Comparison of ENCODE assay signal across 9 cellular contexts in the genomic region with DNA sequence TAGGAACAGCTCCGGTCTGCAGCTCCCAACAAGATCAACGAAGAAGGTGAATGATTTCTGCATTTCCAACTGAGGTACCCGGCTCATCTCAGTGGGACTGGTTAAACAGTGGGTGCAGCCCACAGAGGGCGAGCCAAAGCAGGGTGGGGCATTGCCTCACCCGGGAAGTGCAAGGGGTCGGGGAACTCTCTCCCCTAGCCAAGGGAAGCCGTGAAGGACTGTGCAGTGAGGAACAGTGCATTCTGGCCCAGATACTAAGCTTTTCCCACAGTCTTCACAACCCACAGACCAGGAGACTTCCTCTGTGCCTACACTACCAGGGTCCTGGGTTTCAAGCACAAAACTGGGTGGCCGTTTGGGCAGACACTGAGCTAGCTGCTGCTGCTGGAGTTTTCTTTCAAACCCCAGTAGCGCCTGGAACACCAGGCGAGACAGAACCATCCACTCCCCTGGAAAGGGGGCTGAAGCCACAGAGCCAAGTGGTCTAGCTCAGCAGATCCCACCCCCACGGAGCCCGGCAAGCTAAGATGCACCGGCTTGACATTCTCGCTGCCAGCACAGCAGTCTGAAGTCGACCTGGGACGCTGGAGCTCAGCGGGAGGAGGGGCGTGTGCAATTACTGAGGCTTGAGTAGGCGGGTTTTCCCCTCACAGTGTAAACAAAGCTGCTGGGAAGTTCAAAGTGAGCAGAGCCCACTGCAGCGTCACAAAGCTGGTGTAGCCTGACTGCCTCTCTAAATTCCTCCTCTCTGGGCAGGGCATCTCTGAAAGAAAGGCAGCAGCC.
A peak's percentile ranks its signal among the peaks of the same experiment; 100 is the strongest.
DNase-seq lines count a peak whose midpoint lies in the region; ATAC-seq, FAIRE-seq and TF ChIP-seq lines count a peak whose summit lies in the region.
"Had no signal": no experiment of that assay in that cellular context is flagged by ENCODE, and none has a peak within 500 bp of the region (broad histone marks: within the 10 kb centered on the region; RNA-seq: fewer than 3 reads in every experiment).

No MANE protein-coding gene starts in this region.

- no peak overlapping the region for H2BK120ac ChIP-seq in H9 (ENCODE audit: low read depth, low read length, poor library complexity, severe bottlenecking)

- H2BK15ac ChIP-seq in H9 (ENCODE audit: low read depth, low read length), result no peak overlapping the region

- peak overlapping the region; percentile 57 to 85; a peak in 5 of 6 replicates for H3K27ac ChIP-seq in A549
- H3K27ac ChIP-seq in H9 (ENCODE audit: insufficient read length, low read depth, low read length), result no peak overlapping the region
- H3K27ac ChIP-seq: heart left ventricle had no signal

- no peak overlapping the region for H2AFZ ChIP-seq in H9 (ENCODE audit: low read length)

- no peaks in the 10 kb centered on the region for H3K27me3 ChIP-seq in H9 (ENCODE audit: insufficient read depth, low read length)
- H3K27me3 ChIP-seq: heart left ventricle had no signal

- peak; percentile 33 to 83 for DNase-seq in A549 (ENCODE audit: low read depth in 1 of 2, low spot score in 1 of 2)
- DNase-seq in H9, result peak; percentile 81
- DNase-seq in activated T-cell treated with anti-CD3 and anti-CD28 coated beads, Interleukin-2, amount 50 U/mL, for 72 hours, result peak; percentile 14 to 16
- DNase-seq in left colon, result peak; percentile 23 to 37
- DNase-seq in epidermal melanocyte (ENCODE audit: insufficient read length, low spot score), result no peak

- peak overlapping the region in 2 of 3 experiments; percentile 83 to 92; a peak in 4 of 7 replicates for H3K27ac Mint-ChIP-seq in H9
- H3K27ac Mint-ChIP-seq in activated T-cell treated with anti-CD3 and anti-CD28 coated beads, Interleukin-2, amount 50 U/mL, for 72 hours, result no peak overlapping the region

- H4K5ac ChIP-seq in H9 (ENCODE audit: insufficient read length, low read depth, low read length), result no peak overlapping the region

- no peak overlapping the region; the same call in 1 of the 2 replicates for H3K14ac ChIP-seq in H9 (ENCODE audit: insufficient read depth, low read length)

- H3K9me3 ChIP-seq in A549 (no peaks in the 10 kb centered on the region), H9 (ENCODE audit: control insufficient read depth, low read depth, low read length) (no peaks in the 10 kb centered on the region)
- H3K9me3 ChIP-seq: heart left ventricle had no signal

- POLR2A ChIA-PET in A549 (lab: Yijun Ruan, JAX), result no interaction called here

- intact Hi-C loops in left colon (cut with DNase I, micrococcal nuclease), result no loop called here

- H2BK5ac ChIP-seq in H9 (ENCODE audit: insufficient read length, low read length), result no peak overlapping the region

- H3K4me3 ChIP-seq in A549, result peak overlapping the region; percentile 25; the same call in 1 of the 3 replicates
- H3K4me3 ChIP-seq: heart left ventricle had no signal

- TF ChIP-seq EP300 in A549 (IDR thresholded peaks at IDR 0.05), result no peak

- no peaks in the 10 kb centered on the region for H3K23me2 ChIP-seq in H9 (ENCODE audit: insufficient read length, low read depth, low read length, poor library complexity, severe bottlenecking)

- H3K4me1 Mint-ChIP-seq in H9, result peaks cover 27 to 31% of the 10 kb centered on the region in 2 experiments
- H3K4me1 Mint-ChIP-seq in activated T-cell treated with anti-CD3 and anti-CD28 coated beads, Interleukin-2, amount 50 U/mL, for 72 hours (ENCODE audit: low read depth), result peaks cover 20% of the 10 kb centered on the region

- CTCF ChIA-PET in A549 (lab: Yijun Ruan, JAX), result interaction anchor here (0.6 to 1.0 kb wide), 2 partner anchors 16 to 22 kb away, joined by 3 read pairs; no protein-coding TSS in a partner anchor

- no peak overlapping the region for H3K18ac ChIP-seq in H9 (ENCODE audit: insufficient read length, low read depth, low read length)

- H4K91ac ChIP-seq in H9 (ENCODE audit: insufficient read length, low read depth, low read length), result no peak overlapping the region

- no peak overlapping the region for H3T11ph ChIP-seq in H9 (ENCODE audit: low read length)

- H3K4me1 ChIP-seq in A549, result peaks cover 34% of the 10 kb centered on the region
- no peaks in the 10 kb centered on the region for H3K4me1 ChIP-seq in H9 (ENCODE audit: insufficient read depth, low read length)

- H3K4me2 ChIP-seq in A549 (peak overlapping the region; percentile 91), H9 (ENCODE audit: insufficient read depth, insufficient read length, low read length) (no peak overlapping the region)

- TF ChIP-seq CTCF in A549 (IDR thresholded peaks at IDR 0.05) (no peak), H9 (conservative IDR thresholded peaks at IDR 0.05) (no peak)

- H3K4ac ChIP-seq in H9 (ENCODE audit: low read depth, low read length), result no peak overlapping the region

- H3K9ac ChIP-seq in H9 (ENCODE audit: extremely low read depth, insufficient read length, low read length), result no peak overlapping the region

- ATAC-seq in A549 (peak; percentile 97 to 99), left colon (peak; percentile 83), HG03342 (IDR thresholded peaks at IDR 0.05; ENCODE audit: unreplicated experiment) (no peak), GM21619 (IDR thresholded peaks at IDR 0.05; ENCODE audit: unreplicated experiment) (no peak), GM18873 (IDR thresholded peaks at IDR 0.05; ENCODE audit: low FRiP score, unreplicated experiment) (no peak)
- peak; percentile 53 to 58 for ATAC-seq in activated T-cell treated with anti-CD3 and anti-CD28 coated beads, Interleukin-2, amount 50 U/mL, for 72 hours (replicated peaks in 1 of 2)
- ATAC-seq: heart left ventricle had no signal

- no peaks in the 10 kb centered on the region for H3K79me2 ChIP-seq in H9 (ENCODE audit: insufficient read depth, low read length)

- peak overlapping the region in 1 of 2 experiments; percentile 58; a peak in 1 of 5 replicates for H3K4me3 Mint-ChIP-seq in H9
- H3K4me3 Mint-ChIP-seq in activated T-cell treated with anti-CD3 and anti-CD28 coated beads, Interleukin-2, amount 50 U/mL, for 72 hours, result no peak overlapping the region

- peaks cover 10 to 75% of the 10 kb centered on the region in 2 experiments for H3K9me3 Mint-ChIP-seq in H9
- peaks cover 0 to 1% of the 10 kb centered on the region in 2 donors for H3K9me3 Mint-ChIP-seq in activated T-cell treated with anti-CD3 and anti-CD28 coated beads, Interleukin-2, amount 50 U/mL, for 72 hours

- TF ChIP-seq POLR2A in A549 (IDR thresholded peaks at IDR 0.05; ENCODE audit: low read length), result no peak

- no peak overlapping the region for H2AK5ac ChIP-seq in H9 (ENCODE audit: insufficient read length, low read length)

- no peak for FAIRE-seq in A549 (lab: Jason Lieb, UNC)

- H4K20me1 ChIP-seq in H9 (ENCODE audit: control insufficient read depth, insufficient read depth, insufficient read length), result no peaks in the 10 kb centered on the region

- no peaks in the 10 kb centered on the region for H3K27me3 Mint-ChIP-seq in H9 (ENCODE audit: low read depth)
- H3K27me3 Mint-ChIP-seq in activated T-cell treated with anti-CD3 and anti-CD28 coated beads, Interleukin-2, amount 50 U/mL, for 72 hours (ENCODE audit: low read depth), result peaks cover 8% of the 10 kb centered on the region

- no peak for TF ChIP-seq RAD21 in A549 (conservative IDR thresholded peaks at IDR 0.05 in 1 of 2, IDR thresholded peaks at IDR 0.05 in 1 of 2)

- peaks cover 3% of the 10 kb centered on the region for H3K79me1 ChIP-seq in H9 (ENCODE audit: insufficient read depth, low read depth, low read length, poor library complexity, severe bottlenecking)

- peaks cover 3 to 18% (median 4%) of the 10 kb centered on the region in 3 experiments; a peak in 3 of 7 replicates for H3K36me3 Mint-ChIP-seq in H9 (ENCODE audit: insufficient read depth in 1 of 3, low read depth in 3 of 3)
- H3K36me3 Mint-ChIP-seq in activated T-cell treated with anti-CD3 and anti-CD28 coated beads, Interleukin-2, amount 50 U/mL, for 72 hours (ENCODE audit: insufficient read depth in 2 of 2), result peaks cover 5 to 6% of the 10 kb centered on the region in 2 donors

- H2BK20ac ChIP-seq in H9 (ENCODE audit: low read depth, low read length, poor library complexity, severe bottlenecking), result no peak overlapping the region

- H3K23ac ChIP-seq in H9 (ENCODE audit: insufficient read length, low read depth, low read length), result no peak overlapping the region

- no peak overlapping the region for H3K56ac ChIP-seq in H9 (ENCODE audit: insufficient read length, low read depth, low read length)

- H4K8ac ChIP-seq in H9 (replicated peaks; ENCODE audit: insufficient read length, low read depth, low read length), result no peak overlapping the region

- no peak overlapping the region for H2BK12ac ChIP-seq in H9 (ENCODE audit: insufficient read length, low read depth, low read length)

- WGBS in A549 (ENCODE audit: missing lambda C conversion rate), result 16% methylated on average over 14 of the region's 20 CpGs
- WGBS in H9 (ENCODE audit: extremely low coverage, insufficient read length, low lambda C conversion rate), result no CpG with 5 or more reads among the region's 20 CpGs

TF ChIP-seq in A549, 52 proteins besides CTCF, POLR2A, EP300 and RAD21:
- TF ChIP-seq CHD2 (IDR thresholded peaks at IDR 0.05; ENCODE audit: low read length, partially characterized antibody), result no peak
- peak; percentile 10 for TF ChIP-seq MAFK (IDR thresholded peaks at IDR 0.05; ENCODE audit: partially characterized antibody)

Comparison
In these comparisons a context has a peak if more than half of its experiments do, and no peak if none do; other contexts are left out.
1. ATAC-seq: peak in A549 (2 of 2), activated T-cell treated with anti-CD3 and anti-CD28 coated beads, Interleukin-2, amount 50 U/mL, for 72 hours (2 of 2) and left colon (single experiment); none in HG03342 (single experiment), GM21619 (single experiment) and GM18873 (single experiment).